Comparison of ENCODE assay signal across 26 cellular contexts in the genomic region with DNA sequence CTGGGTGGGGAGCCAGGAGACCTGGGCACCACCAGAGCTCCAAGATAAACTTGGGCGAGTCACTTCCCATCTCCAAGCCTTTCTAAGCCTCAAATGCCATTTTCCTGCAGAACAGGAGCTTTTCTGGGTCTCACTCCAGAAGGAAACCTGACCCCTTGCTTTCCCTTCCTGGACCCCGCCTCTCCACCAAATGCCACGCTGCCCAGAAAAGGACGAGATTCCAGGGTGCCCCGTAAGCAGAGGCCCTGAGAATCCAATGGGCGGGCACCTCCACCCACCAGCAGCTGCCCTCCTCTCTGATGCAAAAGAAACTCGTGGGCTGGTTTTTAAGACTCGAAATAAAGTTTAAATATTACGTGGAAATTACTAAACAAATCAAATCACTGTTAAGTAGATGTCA. TPM values are rescaled to one million over a fixed set of nuclear protein-coding genes. Genes with fewer than 3 reads are reported as not detected.
DNase-seq lines count a peak whose midpoint lies in the region; ATAC-seq and TF ChIP-seq lines count a peak whose summit lies in the region.
"Had no signal": no experiment of that assay in that cellular context is flagged by ENCODE, and none has a peak within 500 bp of the region (broad histone marks: within the 10 kb centered on the region; RNA-seq: fewer than 3 reads in every experiment).

No MANE protein-coding gene starts in this region.

- H3K4me3 ChIP-seq in heart right ventricle (no peak overlapping the region), right atrium auricular region (no peak overlapping the region)
- H3K4me3 ChIP-seq: GM12878, PC-9, uterus had no signal

- ATAC-seq in heart right ventricle (no peak), GM21360 (IDR thresholded peaks at IDR 0.05; ENCODE audit: unreplicated experiment) (no peak)
- ATAC-seq: GM12878; natural killer cell treated with Interleukin-12 subunit alpha and Interleukin-12 subunit beta and Interleukin-15 and Interleukin-18, amount 100 ng/mL, for 72 hours had no signal

- TF ChIP-seq CTCF in heart right ventricle (IDR thresholded peaks at IDR 0.05) (no peak), right atrium auricular region (IDR thresholded peaks at IDR 0.05) (no peak), endothelial cell (IDR thresholded peaks at IDR 0.05; ENCODE audit: unreplicated experiment) (no peak), nephron (IDR thresholded peaks at IDR 0.05; ENCODE audit: unreplicated experiment in 3 of 3) (no peak), type B pancreatic cell (conservative IDR thresholded peaks at IDR 0.05) (no peak), GM13976 (IDR thresholded peaks at IDR 0.05; ENCODE audit: borderline replicate concordance, control extremely low read depth, extremely low read depth, insufficient read depth, missing control alignments) (no peak)

- H3K36me3 Mint-ChIP-seq in endothelial cell (ENCODE audit: low read depth, unreplicated experiment) (peaks cover 10% of the 10 kb centered on the region), nephron (ENCODE audit: low read depth) (peaks cover 9% of the 10 kb centered on the region), type B pancreatic cell (peaks cover 8% of the 10 kb centered on the region)
- H3K36me3 Mint-ChIP-seq: natural killer cell treated with Interleukin-12 subunit alpha and Interleukin-12 subunit beta and Interleukin-15 and Interleukin-18, amount 100 ng/mL, for 72 hours had no signal

- H3K27me3 ChIP-seq in heart right ventricle = no peaks in the 10 kb centered on the region
- H3K27me3 ChIP-seq in right atrium auricular region = no peaks in the 10 kb centered on the region
- H3K27me3 ChIP-seq: BE2C, uterus had no signal

- peaks cover 17 to 72% (median 41%) of the 10 kb centered on the region in 9 donors for H3K4me1 ChIP-seq in heart right ventricle
- peaks cover 0 to 34% of the 10 kb centered on the region in 2 donors for H3K4me1 ChIP-seq in right atrium auricular region
- H3K4me1 ChIP-seq: Caco-2 had no signal

- H3K4me1 Mint-ChIP-seq in endothelial cell (ENCODE audit: unreplicated experiment) (peaks cover 82% of the 10 kb centered on the region), nephron (peaks cover 73% of the 10 kb centered on the region), type B pancreatic cell (ENCODE audit: unreplicated experiment) (peaks cover 50% of the 10 kb centered on the region)
- H3K4me1 Mint-ChIP-seq: activated B cell treated with CpG ODN at 0.5 μM for 24 hours had no signal

- H3K27ac Mint-ChIP-seq in endothelial cell (ENCODE audit: unreplicated experiment) (peak overlapping the region; percentile 99), nephron (peak overlapping the region; percentile 63 to 81 (median 65)), type B pancreatic cell (no peak overlapping the region)
- H3K27ac Mint-ChIP-seq: activated B cell treated with CpG ODN at 0.5 μM for 24 hours; activated T-helper 1 cell treated with anti-CD3 and anti-CD28 coated beads, Interleukin-12 subunit alpha, Interleukin-12 subunit beta, Interleukin-2, Interleukin-4 antibody, amounts not matched to agents 30 ng/mL and 10 ng/mL and 1 ng/mL, durations not matched to agents 14 hours and 24 hours and 36 hours; natural killer cell treated with Interleukin-12 subunit alpha and Interleukin-12 subunit beta and Interleukin-15 and Interleukin-18, amount 100 ng/mL, for 72 hours had no signal

- H3K27me3 Mint-ChIP-seq in endothelial cell (ENCODE audit: unreplicated experiment) = peaks cover 5% of the 10 kb centered on the region
- no peaks in the 10 kb centered on the region for H3K27me3 Mint-ChIP-seq in nephron (ENCODE audit: low read depth)
- no peaks in the 10 kb centered on the region for H3K27me3 Mint-ChIP-seq in type B pancreatic cell

- in situ Hi-C loops in GM13976 (cut with MboI; ENCODE audit: low sequenced_read_pairs, unreplicated experiment) = no loop called here

- H3K9me3 ChIP-seq in heart right ventricle (no peaks in the 10 kb centered on the region), right atrium auricular region (no peaks in the 10 kb centered on the region)
- H3K9me3 ChIP-seq: BE2C, Caco-2, uterus had no signal

- DNase-seq in heart right ventricle (no peak), right atrium auricular region (ENCODE audit: low spot score) (no peak), endothelial cell (ENCODE audit: low spot score) (peak; percentile 38), type B pancreatic cell (ENCODE audit: extremely low spot score, unreplicated experiment) (no peak), GM13976 (ENCODE audit: low spot score) (no peak)
- DNase-seq in activated CD4-positive, alpha-beta T cell treated with anti-CD3 and anti-CD28 coated beads, Interleukin-2, amount 50 U/mL, for 1 hour = no peak
- DNase-seq: activated B cell treated with CpG ODN at 0.5 μM for 24 hours; activated CD4-positive, alpha-beta T cell treated with anti-CD3 and anti-CD28 coated beads, Interleukin-2, amount 50 U/mL, for 4 hours; activated naive CD4-positive, alpha-beta T cell treated with anti-CD3 and anti-CD28 coated beads, Interleukin-2, amount 50 U/mL, for 16 hours; anterior cingulate cortex; BE2C; Caco-2; cortex of kidney; glutamatergic neuron; HCEC 1CT; NCI-H1092; NCI-H2029; PC-9; SIG-M5; stimulated activated CD4-positive, alpha-beta T cell treated with anti-CD3 and anti-CD28 coated beads, Interleukin-1b, Interleukin-23, amount 100 ng/mL, for 48 hours; uterus had no signal

- no peaks in the 10 kb centered on the region for H3K36me3 ChIP-seq in heart right ventricle
- H3K36me3 ChIP-seq in right atrium auricular region = no peaks in the 10 kb centered on the region
- H3K36me3 ChIP-seq: BE2C, uterus had no signal

- H3K4me3 Mint-ChIP-seq in endothelial cell (ENCODE audit: unreplicated experiment) (peak overlapping the region; percentile 51), nephron (peak overlapping the region in 1 of 3 experiments; percentile 31), type B pancreatic cell (peak overlapping the region; percentile 20)
- H3K4me3 Mint-ChIP-seq: activated B cell treated with CpG ODN at 0.5 μM for 24 hours; activated T-helper 1 cell treated with anti-CD3 and anti-CD28 coated beads, Interleukin-12 subunit alpha, Interleukin-12 subunit beta, Interleukin-2, Interleukin-4 antibody, amounts not matched to agents 30 ng/mL and 10 ng/mL and 1 ng/mL, durations not matched to agents 14 hours and 24 hours and 36 hours; natural killer cell treated with Interleukin-12 subunit alpha and Interleukin-12 subunit beta and Interleukin-15 and Interleukin-18, amount 100 ng/mL, for 72 hours had no signal

- H3K9me3 Mint-ChIP-seq in endothelial cell (ENCODE audit: unreplicated experiment) (no peaks in the 10 kb centered on the region), nephron (no peaks in the 10 kb centered on the region), type B pancreatic cell (no peaks in the 10 kb centered on the region)
- H3K9me3 Mint-ChIP-seq: activated B cell treated with CpG ODN at 0.5 μM for 24 hours; activated T-helper 1 cell treated with anti-CD3 and anti-CD28 coated beads, Interleukin-12 subunit alpha, Interleukin-12 subunit beta, Interleukin-2, Interleukin-4 antibody, amounts not matched to agents 30 ng/mL and 10 ng/mL and 1 ng/mL, durations not matched to agents 14 hours and 24 hours and 36 hours; natural killer cell treated with Interleukin-12 subunit alpha and Interleukin-12 subunit beta and Interleukin-15 and Interleukin-18, amount 100 ng/mL, for 72 hours had no signal

- WGBS in heart right ventricle, 2 donors = 57 to 63% methylated on average over 9 of the region's 9 CpGs

- intact Hi-C loops in heart right ventricle (cut with DNase I) = no loop called here

- peak overlapping the region in 9 of 10 donors; percentile 11 to 85 (median 62) for H3K27ac ChIP-seq in heart right ventricle
- peak overlapping the region in 1 of 2 donors; percentile 10 for H3K27ac ChIP-seq in right atrium auricular region
- H3K27ac ChIP-seq: PC-9 had no signal

RNA-seq across cellular contexts. Expression of gene ZNF423, which starts 31.3 kb away (rescaled TPM):
- total RNA-seq in heart right ventricle (10 to 100 TPM in 2 of 10 donors, 1 to 10 TPM in 8; 4.2 to 10.6 (median 7.4) TPM), right atrium auricular region (10 to 100 TPM in 1 of 2 donors, 1 to 10 TPM in 1; 8.5 to 10.7 TPM), endothelial cell (ENCODE audit: unreplicated experiment) (44.8 TPM), type B pancreatic cell (ENCODE audit: low replicate concordance) (6.1 and 72.6 TPM in 2 replicates)
- 1 to 10 TPM; 2.6 to 2.9 TPM for polyA plus RNA-seq in heart right ventricle
- total RNA-seq: activated B cell treated with CpG ODN at 0.5 μM for 24 hours; activated T-helper 1 cell treated with anti-CD3 and anti-CD28 coated beads, Interleukin-12 subunit alpha, Interleukin-12 subunit beta, Interleukin-2, Interleukin-4 antibody, amounts not matched to agents 30 ng/mL and 10 ng/mL and 1 ng/mL, durations not matched to agents 14 hours and 24 hours and 36 hours; natural killer cell treated with Interleukin-12 subunit alpha and Interleukin-12 subunit beta and Interleukin-15 and Interleukin-18, amount 100 ng/mL, for 72 hours; PC-9 had no signal
